In genomic region chr3:36693670-36694069, GRCh38 we compare ENCODE assay signal across 15 cellular contexts.
DNase-seq lines count a peak whose midpoint lies in the region; ATAC-seq, FAIRE-seq and TF ChIP-seq lines count a peak whose summit lies in the region.
"Had no signal": no experiment of that assay in that cellular context is flagged by ENCODE, and none has a peak within 500 bp of the region (broad histone marks: within the 10 kb centered on the region; RNA-seq: fewer than 3 reads in every experiment).

No MANE protein-coding gene starts in this region.

- intact Hi-C loops in GM12878 (cut with micrococcal nuclease; ENCODE audit: unreplicated experiment) (no loop called here), aorta (cut with DNase I) (no loop called here)

- no peak overlapping the region for H3K4me3 ChIP-seq in GM12878
- H3K4me3 ChIP-seq in aorta (ENCODE audit: low read length in 2 of 2) = no peak overlapping the region
- no peak overlapping the region for H3K4me3 ChIP-seq in endodermal cell (ENCODE audit: low read length)
- H3K4me3 ChIP-seq: breast epithelium had no signal

- no peak for FAIRE-seq in GM12878 (lab: Jason Lieb, UNC)

- no peak for TF ChIP-seq RAD21 in GM12878 (IDR thresholded peaks at IDR 0.05; ENCODE audit: insufficient read depth, low read depth, low read length)

- CTCF ChIA-PET in GM12878 (lab: Yijun Ruan, JAX) = no interaction called here

- H3K79me2 ChIP-seq in GM12878 (ENCODE audit: control insufficient read depth, insufficient read depth, low read length) = no peaks in the 10 kb centered on the region

- no peak overlapping the region for H3K4me3 Mint-ChIP-seq in endodermal cell
- H3K4me3 Mint-ChIP-seq: activated CD8-positive, alpha-beta T cell treated with anti-CD3 and anti-CD28 coated beads, Interleukin-2, amount 10 ng/mL, durations not matched to agents 7 days and 5 days; memory B cell had no signal

- TF ChIP-seq CTCF in GM12878 (IDR thresholded peaks at IDR 0.05 in 2 of 3, conservative IDR thresholded peaks at IDR 0.05 in 1 of 3; ENCODE audit: control insufficient read depth in 2 of 3, extremely low read depth in 1 of 3, insufficient read depth in 1 of 3, low read depth in 3 of 3, low read length in 3 of 3) (no peak), endodermal cell (conservative IDR thresholded peaks at IDR 0.05) (no peak)

- H2AFZ ChIP-seq in GM12878 (ENCODE audit: control insufficient read depth, low read depth, low read length) = no peak overlapping the region

- H3K27ac ChIP-seq in GM12878 (ENCODE audit: control insufficient read depth, insufficient read depth) (no peak overlapping the region), aorta (ENCODE audit: low read depth in 1 of 2, low read length in 2 of 2) (no peak overlapping the region), endodermal cell (ENCODE audit: low read depth, low read length) (no peak overlapping the region)
- H3K27ac ChIP-seq: breast epithelium, neutrophil had no signal

- ATAC-seq in GM18867 (IDR thresholded peaks at IDR 0.05; ENCODE audit: unreplicated experiment) = peak; percentile 57
- ATAC-seq in GM21529 (IDR thresholded peaks at IDR 0.05; ENCODE audit: unreplicated experiment) = peak; percentile 73
- ATAC-seq in HG03025 (IDR thresholded peaks at IDR 0.05; ENCODE audit: low FRiP score, unreplicated experiment) = peak; percentile 56
- ATAC-seq in GM12878 = peak; percentile 85
- ATAC-seq in aorta (ENCODE audit: low FRiP score) = no peak
- ATAC-seq: activated CD8-positive, alpha-beta T cell treated with anti-CD3 and anti-CD28 coated beads, Interleukin-2, amount 10 ng/mL, durations not matched to agents 7 days and 5 days had no signal

- no peak for TF ChIP-seq EP300 in GM12878 (IDR thresholded peaks at IDR 0.05; ENCODE audit: borderline replicate concordance in 1 of 2, control insufficient read depth in 1 of 2, low read depth in 2 of 2, low read length in 2 of 2)

- H3K4me2 ChIP-seq in GM12878 (ENCODE audit: control insufficient read depth, insufficient read depth) = no peak overlapping the region

- in situ Hi-C loops in GM12878 (cut with MboI) = no loop called here

- 12% methylated on average over 4 of the region's 4 CpGs for whole genome bisulfite sequencing in GM12878 (ENCODE audit: insufficient coverage, insufficient replicate concordance, low lambda C conversion rate, missing lambda C conversion rate)
- 81 to 82% methylated on average over 4 of the region's 4 CpGs for WGBS in aorta, 2 donors
- WGBS in endodermal cell (ENCODE audit: insufficient coverage in 1 of 2, insufficient read length in 1 of 2), 2 experiments = 91% methylated on average over 4 of the region's 4 CpGs; no CpG with 5 or more reads in 1 of the 2 experiments

- H4K20me1 ChIP-seq in GM12878 (ENCODE audit: control insufficient read depth, insufficient read depth) = no peaks in the 10 kb centered on the region

- H3K27me3 ChIP-seq in GM12878 (replicated peaks in 1 of 2; ENCODE audit: control insufficient read depth in 2 of 2, insufficient read depth in 2 of 2, low read length in 1 of 2) (no peaks in the 10 kb centered on the region), aorta (ENCODE audit: control insufficient read depth in 1 of 2, insufficient read depth in 2 of 2, low read length in 1 of 2) (no peaks in the 10 kb centered on the region), endodermal cell (ENCODE audit: control insufficient read depth, insufficient read depth, low read length, poor library complexity, severe bottlenecking) (no peaks in the 10 kb centered on the region)
- H3K27me3 ChIP-seq: breast epithelium, neutrophil had no signal

- DNase-seq in GM12878 (ENCODE audit: low read depth, low spot score) = no peak
- no peak for DNase-seq in RPMI8226
- no peak for DNase-seq in aorta
- no peak for DNase-seq in endodermal cell
- no peak for DNase-seq in DMS 273 (lab: John Stamatoyannopoulos, UW; ENCODE audit: unreplicated experiment)
- DNase-seq: activated CD8-positive, alpha-beta T cell treated with anti-CD3 and anti-CD28 coated beads, Interleukin-2, amount 10 ng/mL, durations not matched to agents 7 days and 5 days; activated naive CD4-positive, alpha-beta T cell; DND-41; H7 had no signal

- no peak overlapping the region for H3K27ac Mint-ChIP-seq in endodermal cell
- H3K27ac Mint-ChIP-seq: activated CD8-positive, alpha-beta T cell treated with anti-CD3 and anti-CD28 coated beads, Interleukin-2, amount 10 ng/mL, durations not matched to agents 7 days and 5 days; memory B cell had no signal

- no peaks in the 10 kb centered on the region for H3K36me3 Mint-ChIP-seq in endodermal cell (ENCODE audit: low read depth)
- H3K36me3 Mint-ChIP-seq: memory B cell had no signal

- H3K4me1 Mint-ChIP-seq in endodermal cell = peaks cover 1% of the 10 kb centered on the region

- H3K9me3 ChIP-seq in GM12878 (replicated peaks; ENCODE audit: control insufficient read depth, insufficient read depth, low read length) = peaks cover 2% of the 10 kb centered on the region; the same call in 1 of the 3 replicates
- peaks cover 1% of the 10 kb centered on the region for H3K9me3 ChIP-seq in aorta (ENCODE audit: control insufficient read depth, low read length)
- H3K9me3 ChIP-seq in endodermal cell (ENCODE audit: control insufficient read depth, low read length) = peaks cover 13% of the 10 kb centered on the region
- H3K9me3 ChIP-seq: breast epithelium, neutrophil had no signal

- BruUV-seq in GM12878 (replicated peaks; lab: Mats Ljungman, UMichigan) = no TSS peak

- RAD21 ChIA-PET in GM12878 (lab: Charles Lee; ENCODE audit: unreplicated experiment) = interaction anchor here (1.0 kb wide), 1 partner anchor 10 kb away, joined by 3 read pairs; no protein-coding TSS in a partner anchor

- SMC1A ChIA-PET in GM12878 (lab: Charles Lee; ENCODE audit: uncharacterized antibody, unreplicated experiment) = no interaction called here

- no peaks in the 10 kb centered on the region for H3K27me3 Mint-ChIP-seq in endodermal cell (ENCODE audit: insufficient read depth)
- H3K27me3 Mint-ChIP-seq: memory B cell had no signal

- H3K4me1 ChIP-seq in GM12878 (ENCODE audit: control insufficient read depth, insufficient read depth, low read length) (no peaks in the 10 kb centered on the region), aorta (ENCODE audit: control insufficient read depth in 1 of 2, insufficient read depth in 2 of 2, low read length in 2 of 2) (no peaks in the 10 kb centered on the region), endodermal cell (ENCODE audit: control insufficient read depth, insufficient read depth, low read length) (no peaks in the 10 kb centered on the region)
- H3K4me1 ChIP-seq: breast epithelium had no signal

- no peak for TF ChIP-seq POLR2A in GM12878 (IDR thresholded peaks at IDR 0.05; ENCODE audit: low read depth, low read length)

- H3K36me3 ChIP-seq in GM12878 (ENCODE audit: control insufficient read depth in 2 of 2, insufficient read depth in 2 of 2, low read length in 1 of 2) (no peaks in the 10 kb centered on the region), aorta (ENCODE audit: control insufficient read depth in 1 of 2, insufficient read depth in 2 of 2, low read length in 1 of 2) (no peaks in the 10 kb centered on the region), endodermal cell (ENCODE audit: control insufficient read depth, insufficient read depth, low read length) (no peaks in the 10 kb centered on the region)
- H3K36me3 ChIP-seq: breast epithelium, neutrophil had no signal

- H3K9me3 Mint-ChIP-seq in endodermal cell = peaks cover 11% of the 10 kb centered on the region
- H3K9me3 Mint-ChIP-seq: memory B cell had no signal

- POLR2A ChIA-PET in GM12878 (lab: Charles Lee) = no interaction called here

- H3K9ac ChIP-seq in GM12878 (ENCODE audit: control insufficient read depth, insufficient read depth, low read length) (no peak overlapping the region), endodermal cell (ENCODE audit: extremely low read depth, low read length, poor library complexity, severe bottlenecking) (no peak overlapping the region)

TF ChIP-seq in GM12878, 131 proteins besides CTCF, POLR2A, EP300 and RAD21:
- TF ChIP-seq BHLHE40 (IDR thresholded peaks at IDR 0.05; ENCODE audit: borderline replicate concordance in 1 of 2, low read depth in 2 of 2, low read length in 1 of 2) = peak; percentile 62 to 82
- no peak for TF ChIP-seq NFYA (IDR thresholded peaks at IDR 0.05; ENCODE audit: borderline replicate concordance, low read depth, low read length)
- 0 out of 2 replicates have a peak, but pooled peaks have one; percentile 18 for TF ChIP-seq PAX5 (IDR thresholded peaks at IDR 0.05; ENCODE audit: borderline replicate concordance, low read depth, low read length)
- TF ChIP-seq ETV6 (conservative IDR thresholded peaks at IDR 0.05 in 1 of 2, IDR thresholded peaks at IDR 0.05 in 1 of 2; ENCODE audit: borderline replicate concordance in 1 of 2, low read depth in 1 of 2) = no peak
- TF ChIP-seq POLR2AphosphoS5 (IDR thresholded peaks at IDR 0.05; ENCODE audit: low read length) = no peak
- peak; percentile 64; the same call in 1 of the 3 replicates for TF ChIP-seq POU2F2 (IDR thresholded peaks at IDR 0.05; ENCODE audit: borderline replicate concordance, low read depth, low read length)
- peak; percentile 36; the same call in 1 of the 2 replicates for TF ChIP-seq RUNX3 (IDR thresholded peaks at IDR 0.05; ENCODE audit: low read length)
